ENCODE assay signal across 1 cellular context in genomic region chr17:8255499-8255898, GRCh38.
TF ChIP-seq lines count a peak whose summit lies in the region.

No MANE protein-coding gene starts in this region.

TF ChIP-seq in WTC11, 78 proteins besides CTCF, POLR2A, EP300 and RAD21 (continued from another document):
- TF ChIP-seq, protein P1, sequence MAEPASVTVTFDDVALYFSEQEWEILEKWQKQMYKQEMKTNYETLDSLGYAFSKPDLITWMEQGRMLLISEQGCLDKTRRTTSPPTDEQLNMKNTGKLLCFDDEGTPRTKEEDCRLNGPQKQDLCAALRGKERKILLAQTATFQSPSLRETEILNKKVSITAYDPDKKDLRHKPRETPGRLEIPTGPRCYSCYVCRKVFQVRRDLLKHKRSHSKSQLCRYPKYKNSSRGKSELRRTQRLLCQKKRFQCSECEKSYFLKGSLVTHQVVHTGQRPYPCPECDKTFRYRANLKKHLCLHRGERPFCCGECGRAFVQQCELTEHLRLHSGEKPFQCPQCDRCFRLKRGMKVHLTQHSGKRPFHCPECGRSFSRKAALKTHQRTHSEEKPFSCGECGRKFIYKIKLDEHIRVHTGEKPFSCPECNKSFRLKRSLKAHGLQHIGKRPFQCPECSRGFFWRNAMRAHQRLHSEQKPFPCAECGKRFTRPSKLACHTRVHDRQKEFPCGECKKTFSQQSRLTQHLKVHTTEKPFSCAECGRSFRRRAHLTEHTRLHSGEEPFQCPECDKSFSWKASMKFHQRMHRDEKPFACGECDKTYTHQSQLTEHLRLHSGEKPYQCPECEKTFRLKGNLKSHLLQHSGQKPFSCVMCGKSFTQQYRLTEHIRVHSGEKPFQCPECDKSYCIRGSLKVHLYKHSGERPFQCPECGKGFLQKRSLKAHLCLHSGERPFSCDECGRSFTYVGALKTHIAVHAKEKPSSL (CRISPR knock-in tag; conservative IDR thresholded peaks at IDR 0.05), result no peak
- no peak for TF ChIP-seq ZNF232 (CRISPR knock-in tag; IDR thresholded peaks at IDR 0.05)
- no peak for TF ChIP-seq ELF4 (CRISPR knock-in tag; IDR thresholded peaks at IDR 0.05; ENCODE audit: low read depth)
- no peak for TF ChIP-seq EMX1 (CRISPR knock-in tag; IDR thresholded peaks at IDR 0.05)
- no peak for TF ChIP-seq ERG (CRISPR knock-in tag; IDR thresholded peaks at IDR 0.05)
- no peak for TF ChIP-seq ZBTB21 (CRISPR knock-in tag; IDR thresholded peaks at IDR 0.05; ENCODE audit: borderline replicate concordance)
- TF ChIP-seq TP53 (CRISPR knock-in tag; IDR thresholded peaks at IDR 0.05), result no peak
- TF ChIP-seq, protein P2, sequence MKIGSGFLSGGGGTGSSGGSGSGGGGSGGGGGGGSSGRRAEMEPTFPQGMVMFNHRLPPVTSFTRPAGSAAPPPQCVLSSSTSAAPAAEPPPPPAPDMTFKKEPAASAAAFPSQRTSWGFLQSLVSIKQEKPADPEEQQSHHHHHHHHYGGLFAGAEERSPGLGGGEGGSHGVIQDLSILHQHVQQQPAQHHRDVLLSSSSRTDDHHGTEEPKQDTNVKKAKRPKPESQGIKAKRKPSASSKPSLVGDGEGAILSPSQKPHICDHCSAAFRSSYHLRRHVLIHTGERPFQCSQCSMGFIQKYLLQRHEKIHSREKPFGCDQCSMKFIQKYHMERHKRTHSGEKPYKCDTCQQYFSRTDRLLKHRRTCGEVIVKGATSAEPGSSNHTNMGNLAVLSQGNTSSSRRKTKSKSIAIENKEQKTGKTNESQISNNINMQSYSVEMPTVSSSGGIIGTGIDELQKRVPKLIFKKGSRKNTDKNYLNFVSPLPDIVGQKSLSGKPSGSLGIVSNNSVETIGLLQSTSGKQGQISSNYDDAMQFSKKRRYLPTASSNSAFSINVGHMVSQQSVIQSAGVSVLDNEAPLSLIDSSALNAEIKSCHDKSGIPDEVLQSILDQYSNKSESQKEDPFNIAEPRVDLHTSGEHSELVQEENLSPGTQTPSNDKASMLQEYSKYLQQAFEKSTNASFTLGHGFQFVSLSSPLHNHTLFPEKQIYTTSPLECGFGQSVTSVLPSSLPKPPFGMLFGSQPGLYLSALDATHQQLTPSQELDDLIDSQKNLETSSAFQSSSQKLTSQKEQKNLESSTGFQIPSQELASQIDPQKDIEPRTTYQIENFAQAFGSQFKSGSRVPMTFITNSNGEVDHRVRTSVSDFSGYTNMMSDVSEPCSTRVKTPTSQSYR (CRISPR knock-in tag; IDR thresholded peaks at IDR 0.05), result no peak
- no peak for TF ChIP-seq MXD4 (CRISPR knock-in tag; IDR thresholded peaks at IDR 0.05; ENCODE audit: borderline replicate concordance)
- TF ChIP-seq CREM (CRISPR knock-in tag; IDR thresholded peaks at IDR 0.05), result no peak
